Comparison of ENCODE assay signal across 12 cellular contexts in genomic region chr1:12150456-12151200, GRCh38. TPM values are rescaled to one million over a fixed set of nuclear protein-coding genes. Genes with fewer than 3 reads are reported as not detected.
DNase-seq lines count a peak whose midpoint lies in the region; ATAC-seq and TF ChIP-seq lines count a peak whose summit lies in the region.
"Had no signal": no experiment of that assay in that cellular context is flagged by ENCODE, and none has a peak within 500 bp of the region (broad histone marks: within the 10 kb centered on the region; RNA-seq: fewer than 3 reads in every experiment).

No MANE protein-coding gene starts in this region.

- H3K27ac ChIP-seq in SU-DHL-6 (ENCODE audit: low read depth, low read length) (peak overlapping the region; percentile 94), heart right ventricle (peak overlapping the region in 7 of 10 donors; percentile 9 to 92 (median 50)), esophagus muscularis mucosa (replicated peaks in 1 of 4) (peak overlapping the region in 2 of 4 donors; percentile 31 to 59)
- H3K27ac ChIP-seq: brain microvascular endothelial cell had no signal

- H3K9me3 Mint-ChIP-seq in activated CD4-positive, alpha-beta T cell treated with anti-CD3 and anti-CD28 coated beads, Interleukin-2, amount 10 ng/mL, durations not matched to agents 24 days and 14 days: peaks cover 9% of the 10 kb centered on the region
- peaks cover 4 to 18% of the 10 kb centered on the region in 2 donors for H3K9me3 Mint-ChIP-seq in stimulated activated naive CD8-positive, alpha-beta T cell treated with anti-CD3 and anti-CD28 coated beads, Interleukin-15, amount 100 ng/mL, for 72 hours

- H3K4me3 ChIP-seq in SU-DHL-6 (ENCODE audit: insufficient read depth, low read length, poor library complexity, severe bottlenecking) (no peak overlapping the region), heart right ventricle (peak overlapping the region in 1 of 10 donors; percentile 10), esophagus muscularis mucosa (no peak overlapping the region)
- H3K4me3 ChIP-seq: HAP-1 had no signal

- peaks cover 38% of the 10 kb centered on the region for H3F3A ChIP-seq in SU-DHL-6 (ENCODE audit: insufficient read depth)

- no peaks in the 10 kb centered on the region for H3K79me2 ChIP-seq in SU-DHL-6 (ENCODE audit: insufficient read depth, low read length)

- ATAC-seq in heart right ventricle: peak in 5 of 8 donors; percentile 4 to 29 (median 15)
- peak; percentile 77 for ATAC-seq in stimulated activated naive CD8-positive, alpha-beta T cell treated with anti-CD3 and anti-CD28 coated beads, Interleukin-15, amount 100 ng/mL, for 72 hours
- no peak for ATAC-seq in GM18502 (IDR thresholded peaks at IDR 0.05; ENCODE audit: poor library complexity, unreplicated experiment)

- H3K9me2 ChIP-seq in SU-DHL-6 (replicated peaks; ENCODE audit: insufficient read depth, low read length): no peaks in the 10 kb centered on the region

- H3K27me3 ChIP-seq in SU-DHL-6 (ENCODE audit: low read length) (no peaks in the 10 kb centered on the region), heart right ventricle (no peaks in the 10 kb centered on the region), esophagus muscularis mucosa (peaks cover 0 to 10% (median 0%) of the 10 kb centered on the region in 4 donors)
- H3K27me3 ChIP-seq: brain microvascular endothelial cell had no signal

- peaks cover 10% of the 10 kb centered on the region for H3K36me3 Mint-ChIP-seq in activated CD4-positive, alpha-beta T cell treated with anti-CD3 and anti-CD28 coated beads, Interleukin-2, amount 10 ng/mL, durations not matched to agents 24 days and 14 days (ENCODE audit: low read depth)

- H3K4me1 ChIP-seq in heart right ventricle (peaks cover 5 to 86% (median 63%) of the 10 kb centered on the region in 9 donors), esophagus muscularis mucosa (peaks cover 6 to 48% (median 34%) of the 10 kb centered on the region in 4 donors)
- H3K4me1 ChIP-seq: HAP-1 had no signal

- peak overlapping the region; percentile 73 for H3K4me3 Mint-ChIP-seq in activated CD4-positive, alpha-beta T cell treated with anti-CD3 and anti-CD28 coated beads, Interleukin-2, amount 10 ng/mL, durations not matched to agents 24 days and 14 days
- H3K4me3 Mint-ChIP-seq in stimulated activated naive CD8-positive, alpha-beta T cell treated with anti-CD3 and anti-CD28 coated beads, Interleukin-15, amount 100 ng/mL, for 72 hours: peak overlapping the region; percentile 54 to 60

- H3K36me3 ChIP-seq in SU-DHL-6 (ENCODE audit: low read length) (no peaks in the 10 kb centered on the region), heart right ventricle (no peaks in the 10 kb centered on the region), esophagus muscularis mucosa (no peaks in the 10 kb centered on the region)
- H3K36me3 ChIP-seq: brain microvascular endothelial cell, HAP-1 had no signal

- peak overlapping the region; percentile 77 for H3K4me2 ChIP-seq in SU-DHL-6 (ENCODE audit: low read depth, low read length, poor library complexity, severe bottlenecking)

- WGBS in heart right ventricle, 2 donors: 77 to 86% methylated on average over 9 of the region's 9 CpGs
- WGBS in esophagus muscularis mucosa: 87% methylated on average over 6 of the region's 9 CpGs

- TF ChIP-seq CTCF in SU-DHL-6 (IDR thresholded peaks at IDR 0.05; ENCODE audit: insufficient read depth, low read length, poor library complexity, severe bottlenecking) (no peak), heart right ventricle (IDR thresholded peaks at IDR 0.05) (no peak), esophagus muscularis mucosa (IDR thresholded peaks at IDR 0.05) (no peak)

- peaks cover 83% of the 10 kb centered on the region for H3K4me1 Mint-ChIP-seq in activated CD4-positive, alpha-beta T cell treated with anti-CD3 and anti-CD28 coated beads, Interleukin-2, amount 10 ng/mL, durations not matched to agents 24 days and 14 days
- H3K4me1 Mint-ChIP-seq in stimulated activated naive CD8-positive, alpha-beta T cell treated with anti-CD3 and anti-CD28 coated beads, Interleukin-15, amount 100 ng/mL, for 72 hours: peaks cover 93% of the 10 kb centered on the region

- H3K9me3 ChIP-seq in SU-DHL-6 (ENCODE audit: insufficient read depth, low read length) (no peaks in the 10 kb centered on the region), heart right ventricle (peaks cover 0 to 6% (median 0%) of the 10 kb centered on the region in 11 donors), esophagus muscularis mucosa (peaks cover 0 to 5% (median 2%) of the 10 kb centered on the region in 4 donors)
- H3K9me3 ChIP-seq: HAP-1 had no signal

- TF ChIP-seq EP300 in esophagus muscularis mucosa (IDR thresholded peaks at IDR 0.05): no peak

- intact Hi-C loops in activated CD4-positive, alpha-beta T cell treated with anti-CD3 and anti-CD28 coated beads, Interleukin-2, amount 10 ng/mL, durations not matched to agents 24 days and 14 days (cut with micrococcal nuclease): loop anchor here (1.0 kb wide), 1 partner anchor 8 kb away; no protein-coding TSS in a partner anchor
- intact Hi-C loops in heart right ventricle (cut with DNase I): no loop called here
- intact Hi-C loops in esophagus muscularis mucosa (cut with DNase I): no loop called here

- TF ChIP-seq POLR2A in esophagus muscularis mucosa (IDR thresholded peaks at IDR 0.05; ENCODE audit: low read depth): no peak

- H2AFZ ChIP-seq in SU-DHL-6 (ENCODE audit: low read depth, low read length, severe bottlenecking): peak overlapping the region; percentile 65

- peak; percentile 84 for DNase-seq in activated CD4-positive, alpha-beta T cell treated with anti-CD3 and anti-CD28 coated beads, Interleukin-2, amount 10 ng/mL, durations not matched to agents 24 days and 14 days
- DNase-seq in activated CD4-positive, alpha-beta T cell treated with anti-CD3 and anti-CD28 coated beads, Interleukin-2, amount 50 U/mL, for 48 hours: no peak
- DNase-seq in heart right ventricle (no peak), NCI-H2196 (lab: John Stamatoyannopoulos, UW; ENCODE audit: unreplicated experiment) (no peak), esophagus muscularis mucosa (ENCODE audit: extremely low spot score) (no peak)
- no peak for DNase-seq in stimulated activated naive CD8-positive, alpha-beta T cell treated with anti-CD3 and anti-CD28 coated beads, Interleukin-15, amount 100 ng/mL, for 72 hours
- DNase-seq: ACHN, brain microvascular endothelial cell, NCI-H526 had no signal

- peak overlapping the region; percentile 91 for H3K27ac Mint-ChIP-seq in activated CD4-positive, alpha-beta T cell treated with anti-CD3 and anti-CD28 coated beads, Interleukin-2, amount 10 ng/mL, durations not matched to agents 24 days and 14 days
- peak overlapping the region; percentile 38 to 91 for H3K27ac Mint-ChIP-seq in stimulated activated naive CD8-positive, alpha-beta T cell treated with anti-CD3 and anti-CD28 coated beads, Interleukin-15, amount 100 ng/mL, for 72 hours

- H3K27me3 Mint-ChIP-seq in activated CD4-positive, alpha-beta T cell treated with anti-CD3 and anti-CD28 coated beads, Interleukin-2, amount 10 ng/mL, durations not matched to agents 24 days and 14 days: no peaks in the 10 kb centered on the region
- no peaks in the 10 kb centered on the region for H3K27me3 Mint-ChIP-seq in stimulated activated naive CD8-positive, alpha-beta T cell treated with anti-CD3 and anti-CD28 coated beads, Interleukin-15, amount 100 ng/mL, for 72 hours

- no peaks in the 10 kb centered on the region for H4K20me1 ChIP-seq in SU-DHL-6 (ENCODE audit: low read depth, low read length)

- H3K9ac ChIP-seq in SU-DHL-6 (ENCODE audit: low read length): peak overlapping the region; percentile 28; the same call in 1 of the 2 replicates

RNA-seq across cellular contexts. Expression of gene TNFRSF1B, which starts 16.2 kb away (rescaled TPM):
- total RNA-seq in activated CD4-positive, alpha-beta T cell treated with anti-CD3 and anti-CD28 coated beads, Interleukin-2, amount 10 ng/mL, durations not matched to agents 24 days and 14 days: 145 TPM in 2 replicates
- total RNA-seq in heart right ventricle (10 to 100 TPM in 8 of 10 donors, 1 to 10 TPM in 2; 8.0 to 55.4 (median 15.7) TPM), esophagus muscularis mucosa (10 to 100 TPM; 15.4 to 55.5 (median 32.4) TPM)
- 10 to 100 TPM; 11.9 to 15.3 TPM for polyA plus RNA-seq in heart right ventricle
